In genomic region chr14:104644656-104645055, GRCh38 we compare ENCODE assay signal across 37 cellular contexts. TPM values are rescaled to one million over a fixed set of nuclear protein-coding genes. Genes with fewer than 3 reads are reported as not detected.
"Had no signal": no experiment of that assay in that cellular context is flagged by ENCODE, and none has a peak within 500 bp of the region (broad histone marks: within the 10 kb centered on the region; RNA-seq: fewer than 3 reads in every experiment).

No MANE protein-coding gene starts in this region.

- H3K27ac Mint-ChIP-seq: activated B cell treated with CpG ODN at 0.5 μM for 24 hours; activated CD4-positive, alpha-beta memory T cell treated with anti-CD3 and anti-CD28 coated beads, Interleukin-2, amount 10 ng/mL, durations not matched to agents 7 days and 5 days; activated CD8-positive, alpha-beta memory T cell treated with anti-CD3 and anti-CD28 coated beads, Interleukin-2, amount 10 ng/mL, durations not matched to agents 7 days and 5 days; activated naive CD8-positive, alpha-beta T cell treated with anti-CD3 and anti-CD28 coated beads for 36 hours; activated T-cell treated with anti-CD3 and anti-CD28 coated beads, Interleukin-2, amount 50 U/mL, for 72 hours; activated T-helper 17 cell treated with anti-CD3 and anti-CD28 coated beads, Interleukin-2, amount 50 U/mL, for 72 hours had no signal

- H3K4me3 Mint-ChIP-seq: activated B cell treated with CpG ODN at 0.5 μM for 24 hours; activated CD4-positive, alpha-beta memory T cell treated with anti-CD3 and anti-CD28 coated beads, Interleukin-2, amount 10 ng/mL, durations not matched to agents 7 days and 5 days; activated CD8-positive, alpha-beta memory T cell treated with anti-CD3 and anti-CD28 coated beads, Interleukin-2, amount 10 ng/mL, durations not matched to agents 7 days and 5 days; activated naive CD8-positive, alpha-beta T cell treated with anti-CD3 and anti-CD28 coated beads for 36 hours; activated T-cell treated with anti-CD3 and anti-CD28 coated beads, Interleukin-2, amount 50 U/mL, for 72 hours; activated T-helper 17 cell treated with anti-CD3 and anti-CD28 coated beads, Interleukin-2, amount 50 U/mL, for 72 hours had no signal

- H3K27me3 Mint-ChIP-seq: activated B cell treated with CpG ODN at 0.5 μM for 24 hours had no signal

- H3K27me3 ChIP-seq: brain microvascular endothelial cell had no signal

- ATAC-seq: activated CD8-positive, alpha-beta memory T cell treated with anti-CD3 and anti-CD28 coated beads, Interleukin-2, amount 10 ng/mL, durations not matched to agents 7 days and 5 days; activated T-cell treated with anti-CD3 and anti-CD28 coated beads, Interleukin-2, amount 50 U/mL, for 72 hours; activated T-helper 17 cell treated with anti-CD3 and anti-CD28 coated beads, Interleukin-2, amount 50 U/mL, for 72 hours had no signal

- H2AFZ ChIP-seq: PC-9 had no signal

- H3K36me3 Mint-ChIP-seq: activated CD8-positive, alpha-beta memory T cell treated with anti-CD3 and anti-CD28 coated beads, Interleukin-2, amount 10 ng/mL, durations not matched to agents 7 days and 5 days; activated naive CD8-positive, alpha-beta T cell treated with anti-CD3 and anti-CD28 coated beads for 36 hours had no signal

- H3K4me3 ChIP-seq: PC-9 had no signal

- DNase-seq: activated B cell treated with CpG ODN at 0.5 μM for 24 hours; activated CD4-positive, alpha-beta memory T cell treated with anti-CD3 and anti-CD28 coated beads, Interleukin-2, amount 10 ng/mL, durations not matched to agents 7 days and 5 days; activated CD4-positive, alpha-beta T cell treated with anti-CD3 and anti-CD28 coated beads for 4 hours; activated CD4-positive, CD25-positive, alpha-beta regulatory T cell treated with anti-CD3 and anti-CD28 coated beads, Interleukin-2, amount 50 U/mL, for 72 hours; activated CD8-positive, alpha-beta memory T cell treated with anti-CD3 and anti-CD28 coated beads for 24 hours; activated CD8-positive, alpha-beta memory T cell treated with anti-CD3 and anti-CD28 coated beads, Interleukin-2, amount 10 ng/mL, durations not matched to agents 7 days and 5 days; activated CD8-positive, alpha-beta memory T cell treated with anti-CD3 and anti-CD28 coated beads, Interleukin-2, amount 50 U/mL, for 48 hours; activated effector memory CD4-positive, alpha-beta T cell treated with anti-CD3 and anti-CD28 coated beads, Interleukin-2, amount 50 U/mL, for 16 hours; activated naive CD4-positive, alpha-beta T cell; activated naive CD4-positive, alpha-beta T cell treated with anti-CD3 and anti-CD28 coated beads, Interleukin-2, amount 50 U/mL, for 16 hours; activated naive CD8-positive, alpha-beta T cell treated with anti-CD3 and anti-CD28 coated beads for 36 hours; activated T-cell treated with anti-CD3 and anti-CD28 coated beads, Interleukin-2, amount 50 U/mL, for 72 hours; amniotic stem cell; brain microvascular endothelial cell; central memory CD4-positive, alpha-beta T cell; Karpas-422; KBM-7; NCI-H1105; NCI-H1417 treated with DMSO at 0.1 percent for 48 hours; NCI-H1694; NCI-H1930; NCI-H2081 treated with DMSO at 0.1 percent for 48 hours; NCI-H510A; NCI-H526; NCI-H748 treated with DMSO at 0.1 percent for 48 hours; NK-92 treated with Interleukin-12 subunit alpha and Interleukin-12 subunit beta, amount 100 ng/mL, for 24 hours; PC-9; Right ventricle myocardium superior; SW 1271; T-helper 1 cell; T-helper 2 cell; T-helper 9 cell had no signal

- H3K4me1 Mint-ChIP-seq: activated CD4-positive, alpha-beta memory T cell treated with anti-CD3 and anti-CD28 coated beads, Interleukin-2, amount 10 ng/mL, durations not matched to agents 7 days and 5 days; activated T-helper 17 cell treated with anti-CD3 and anti-CD28 coated beads, Interleukin-2, amount 50 U/mL, for 72 hours had no signal

- H3K9me3 Mint-ChIP-seq: activated T-helper 17 cell treated with anti-CD3 and anti-CD28 coated beads, Interleukin-2, amount 50 U/mL, for 72 hours had no signal

- H3K36me3 ChIP-seq: brain microvascular endothelial cell had no signal

- H3K4me2 ChIP-seq: PC-9 had no signal

- H3K27ac ChIP-seq: brain microvascular endothelial cell, PC-9, RWPE1, VCaP had no signal

RNA-seq across cellular contexts. Expression of gene TMEM179, which starts 40.1 kb away (rescaled TPM):
- total RNA-seq: activated B cell treated with CpG ODN at 0.5 μM for 24 hours; activated CD4-positive, alpha-beta memory T cell treated with anti-CD3 and anti-CD28 coated beads, Interleukin-2, amount 10 ng/mL, durations not matched to agents 7 days and 5 days; activated CD8-positive, alpha-beta memory T cell treated with anti-CD3 and anti-CD28 coated beads, Interleukin-2, amount 10 ng/mL, durations not matched to agents 7 days and 5 days; activated naive CD8-positive, alpha-beta T cell treated with anti-CD3 and anti-CD28 coated beads for 36 hours; aorta; MCF 10A; PC-9; Right ventricle myocardium superior had no signal
